ENCODE assay signal across 8 cellular contexts in the genomic region with DNA sequence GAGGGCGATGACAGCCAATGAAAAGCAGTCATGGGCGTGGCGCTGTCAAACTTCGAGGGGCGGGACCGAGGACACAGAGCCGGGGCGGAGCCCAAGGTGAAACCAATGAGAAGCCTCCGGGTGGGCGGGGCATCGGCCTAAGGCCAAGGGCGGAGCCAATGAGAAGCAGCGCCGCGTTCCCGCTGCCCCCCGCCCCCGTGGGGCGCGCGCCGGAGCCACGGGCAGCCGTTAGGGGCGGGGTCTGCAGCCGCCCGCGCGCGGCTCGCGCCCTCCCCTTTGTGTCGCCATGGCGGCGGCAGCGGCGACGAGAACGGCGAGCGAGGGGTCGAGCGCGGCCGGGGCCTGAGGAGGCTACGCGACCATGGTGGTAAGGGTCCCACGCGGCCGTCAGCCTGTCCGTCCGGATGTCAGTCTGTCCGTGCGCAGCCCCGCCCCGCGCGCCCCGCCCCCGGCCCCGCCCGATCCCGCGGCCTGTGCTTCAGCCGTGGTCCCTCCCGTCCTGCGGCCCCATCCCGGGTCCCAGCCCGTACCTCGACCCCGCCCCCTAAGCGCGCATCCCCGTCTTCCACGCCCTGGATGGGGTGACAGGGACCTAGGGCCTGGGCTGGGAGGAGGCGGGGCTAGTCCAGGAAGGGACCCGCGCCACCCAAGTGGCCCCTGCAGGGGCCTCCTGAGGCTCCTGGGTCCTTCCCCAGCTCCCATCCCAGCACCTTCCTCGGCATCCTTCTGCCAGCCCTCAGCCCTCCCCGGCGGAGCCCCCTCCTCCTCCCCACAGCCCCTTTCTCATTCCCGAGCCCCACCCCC. TPM values are rescaled to one million over a fixed set of nuclear protein-coding genes. Genes with fewer than 3 reads are reported as not detected.
A peak's percentile ranks its signal among the peaks of the same experiment; 100 is the strongest.
DNase-seq lines count a peak whose midpoint lies in the region; ATAC-seq and TF ChIP-seq lines count a peak whose summit lies in the region.

A gene with protein sequence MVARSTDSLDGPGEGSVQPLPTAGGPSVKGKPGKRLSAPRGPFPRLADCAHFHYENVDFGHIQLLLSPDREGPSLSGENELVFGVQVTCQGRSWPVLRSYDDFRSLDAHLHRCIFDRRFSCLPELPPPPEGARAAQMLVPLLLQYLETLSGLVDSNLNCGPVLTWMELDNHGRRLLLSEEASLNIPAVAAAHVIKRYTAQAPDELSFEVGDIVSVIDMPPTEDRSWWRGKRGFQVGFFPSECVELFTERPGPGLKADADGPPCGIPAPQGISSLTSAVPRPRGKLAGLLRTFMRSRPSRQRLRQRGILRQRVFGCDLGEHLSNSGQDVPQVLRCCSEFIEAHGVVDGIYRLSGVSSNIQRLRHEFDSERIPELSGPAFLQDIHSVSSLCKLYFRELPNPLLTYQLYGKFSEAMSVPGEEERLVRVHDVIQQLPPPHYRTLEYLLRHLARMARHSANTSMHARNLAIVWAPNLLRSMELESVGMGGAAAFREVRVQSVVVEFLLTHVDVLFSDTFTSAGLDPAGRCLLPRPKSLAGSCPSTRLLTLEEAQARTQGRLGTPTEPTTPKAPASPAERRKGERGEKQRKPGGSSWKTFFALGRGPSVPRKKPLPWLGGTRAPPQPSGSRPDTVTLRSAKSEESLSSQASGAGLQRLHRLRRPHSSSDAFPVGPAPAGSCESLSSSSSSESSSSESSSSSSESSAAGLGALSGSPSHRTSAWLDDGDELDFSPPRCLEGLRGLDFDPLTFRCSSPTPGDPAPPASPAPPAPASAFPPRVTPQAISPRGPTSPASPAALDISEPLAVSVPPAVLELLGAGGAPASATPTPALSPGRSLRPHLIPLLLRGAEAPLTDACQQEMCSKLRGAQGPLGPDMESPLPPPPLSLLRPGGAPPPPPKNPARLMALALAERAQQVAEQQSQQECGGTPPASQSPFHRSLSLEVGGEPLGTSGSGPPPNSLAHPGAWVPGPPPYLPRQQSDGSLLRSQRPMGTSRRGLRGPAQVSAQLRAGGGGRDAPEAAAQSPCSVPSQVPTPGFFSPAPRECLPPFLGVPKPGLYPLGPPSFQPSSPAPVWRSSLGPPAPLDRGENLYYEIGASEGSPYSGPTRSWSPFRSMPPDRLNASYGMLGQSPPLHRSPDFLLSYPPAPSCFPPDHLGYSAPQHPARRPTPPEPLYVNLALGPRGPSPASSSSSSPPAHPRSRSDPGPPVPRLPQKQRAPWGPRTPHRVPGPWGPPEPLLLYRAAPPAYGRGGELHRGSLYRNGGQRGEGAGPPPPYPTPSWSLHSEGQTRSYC (plus strand): TSS at position 267 of the 804 bp plus-strand sequence. CDS start 95 bp downstream, at position 362.

- peak; percentile 98 for ATAC-seq in CD4-positive, alpha-beta T cell (ENCODE audit: poor library complexity)
- ATAC-seq in GM19452 (IDR thresholded peaks at IDR 0.05; ENCODE audit: unreplicated experiment) (peak; percentile 92), HG03575 (IDR thresholded peaks at IDR 0.05; ENCODE audit: extremely low read depth, insufficient number of reproducible peaks, low FRiP score, unreplicated experiment) (peak; percentile 63)

- H3K36me3 Mint-ChIP-seq in CD4-positive, alpha-beta T cell (ENCODE audit: low read depth): peaks cover 3% of the 10 kb centered on the region

- H3K4me1 Mint-ChIP-seq in CD4-positive, alpha-beta T cell (ENCODE audit: low read depth): peaks cover 24% of the 10 kb centered on the region

- H3K27me3 ChIP-seq in CD4-positive, alpha-beta T cell (ENCODE audit: control insufficient read depth, insufficient read depth, low read length): no peaks in the 10 kb centered on the region
- H3K27me3 ChIP-seq in liver (ENCODE audit: control insufficient read depth in 4 of 4, insufficient read depth in 4 of 4, low read length in 3 of 4): no peaks in the 10 kb centered on the region

- intact Hi-C loops in CD4-positive, alpha-beta T cell (cut with DNase I, micrococcal nuclease): loop anchor here (2.0 to 10.0 kb wide), 3 partner anchors 17 to 282 kb away; partner anchors contain the start of genes PROSER3 (in 2 of the 2) and LRFN3 (in 1 of the 2)

- H3K9me3 Mint-ChIP-seq in CD4-positive, alpha-beta T cell: no peaks in the 10 kb centered on the region

- no peak within 1 kb of the TSS for H3K9ac ChIP-seq in liver (ENCODE audit: low read depth in 1 of 2, low read length in 2 of 2)

- CTCF ChIA-PET in CD4-positive, alpha-beta T cell (lab: Charles Lee): no interaction called here

- H3K4me3 Mint-ChIP-seq in CD4-positive, alpha-beta T cell: peak within 1 kb of the TSS; percentile 90

- H3K27ac Mint-ChIP-seq in CD4-positive, alpha-beta T cell: no peak within 1 kb of the TSS

- peak; percentile 96 to 99 (median 98) for DNase-seq in CD4-positive, alpha-beta T cell
- DNase-seq in NCI-H82 (lab: John Stamatoyannopoulos, UW) (peak; percentile 100), dermis microvascular lymphatic vessel endothelial cell (ENCODE audit: low read depth in 2 of 2) (peak; percentile 87 to 97)
- DNase-seq in activated CD4-positive, alpha-beta T cell treated with anti-CD3 and anti-CD28 coated beads, Interleukin-2, amount 50 U/mL, for 4 hours: peak; percentile 99
- DNase-seq in stimulated activated CD4-positive, alpha-beta T cell treated with anti-CD3 and anti-CD28 coated beads, Interleukin-4, amount 100 ng/mL, for 1 hour: peak; percentile 99

- no peaks in the 10 kb centered on the region for H3K9me3 ChIP-seq in CD4-positive, alpha-beta T cell (ENCODE audit: control insufficient read depth, low read length)
- H3K9me3 ChIP-seq in liver (ENCODE audit: control insufficient read depth in 4 of 4, low read length in 3 of 4): no peaks in the 10 kb centered on the region

- H3K27me3 Mint-ChIP-seq in CD4-positive, alpha-beta T cell: no peaks in the 10 kb centered on the region

- no peaks in the 10 kb centered on the region for H3K36me3 ChIP-seq in liver (ENCODE audit: control insufficient read depth in 4 of 4, insufficient read depth in 3 of 4, low read depth in 1 of 4, low read length in 3 of 4)

- peak in 1 of 2 donors; percentile 25 for TF ChIP-seq RAD21 in liver (IDR thresholded peaks at IDR 0.05)

- H3K4me1 ChIP-seq in liver (ENCODE audit: control insufficient read depth in 4 of 4, insufficient read depth in 4 of 4, low read length in 3 of 4): peaks cover 0 to 5% (median 4%) of the 10 kb centered on the region in 4 donors

- no peak within 1 kb of the TSS for H3K27ac ChIP-seq in CD4-positive, alpha-beta T cell (ENCODE audit: low read depth, low read length)
- H3K27ac ChIP-seq in liver (ENCODE audit: low read depth in 1 of 2, low read length in 2 of 2): no peak within 1 kb of the TSS

- peak within 1 kb of the TSS in 2 of 3 donors; percentile 71 to 85 for H3K4me3 ChIP-seq in liver (ENCODE audit: low read depth in 1 of 3, low read length in 3 of 3)

- POLR2A ChIA-PET in CD4-positive, alpha-beta T cell (lab: Charles Lee): interaction anchor here (1.3 kb wide), 1 partner anchor 31 kb away, joined by 4 read pairs; the partner anchor contains the start of gene U2AF1L4

- TF ChIP-seq CTCF in CD4-positive, alpha-beta T cell (IDR thresholded peaks at IDR 0.05): no peak
- no peak for TF ChIP-seq CTCF in liver (IDR thresholded peaks at IDR 0.05; ENCODE audit: low read depth, low read length, missing input control)

- WGBS in liver: 3% methylated on average over 82 of the region's 82 CpGs

TF ChIP-seq in liver, 16 proteins besides CTCF, POLR2A, EP300 and RAD21:
- TF ChIP-seq, protein P1, sequence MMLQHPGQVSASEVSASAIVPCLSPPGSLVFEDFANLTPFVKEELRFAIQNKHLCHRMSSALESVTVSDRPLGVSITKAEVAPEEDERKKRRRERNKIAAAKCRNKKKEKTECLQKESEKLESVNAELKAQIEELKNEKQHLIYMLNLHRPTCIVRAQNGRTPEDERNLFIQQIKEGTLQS (IDR thresholded peaks at IDR 0.05): no peak
- TF ChIP-seq SP1 (IDR thresholded peaks at IDR 0.05): peak; percentile 69

RNA-seq across cellular contexts. Expression of the gene that starts here (rescaled TPM):
- 10 to 100 TPM; 16.4 to 19.5 TPM for total RNA-seq in CD4-positive, alpha-beta T cell
- 1.0 and 2.3 TPM in 2 replicates for total RNA-seq in dermis microvascular lymphatic vessel endothelial cell
- total RNA-seq in liver: 10 to 100 TPM in 1 of 2 donors, 1 to 10 TPM in 1; 2.0 to 10.1 TPM
- polyA plus RNA-seq in liver: 1 to 10 TPM in 1 of 2 donors, under 1 TPM in 1; 0.85 to 1.6 TPM
